Comparison of ENCODE assay signal across 8 cellular contexts in the genomic region with DNA sequence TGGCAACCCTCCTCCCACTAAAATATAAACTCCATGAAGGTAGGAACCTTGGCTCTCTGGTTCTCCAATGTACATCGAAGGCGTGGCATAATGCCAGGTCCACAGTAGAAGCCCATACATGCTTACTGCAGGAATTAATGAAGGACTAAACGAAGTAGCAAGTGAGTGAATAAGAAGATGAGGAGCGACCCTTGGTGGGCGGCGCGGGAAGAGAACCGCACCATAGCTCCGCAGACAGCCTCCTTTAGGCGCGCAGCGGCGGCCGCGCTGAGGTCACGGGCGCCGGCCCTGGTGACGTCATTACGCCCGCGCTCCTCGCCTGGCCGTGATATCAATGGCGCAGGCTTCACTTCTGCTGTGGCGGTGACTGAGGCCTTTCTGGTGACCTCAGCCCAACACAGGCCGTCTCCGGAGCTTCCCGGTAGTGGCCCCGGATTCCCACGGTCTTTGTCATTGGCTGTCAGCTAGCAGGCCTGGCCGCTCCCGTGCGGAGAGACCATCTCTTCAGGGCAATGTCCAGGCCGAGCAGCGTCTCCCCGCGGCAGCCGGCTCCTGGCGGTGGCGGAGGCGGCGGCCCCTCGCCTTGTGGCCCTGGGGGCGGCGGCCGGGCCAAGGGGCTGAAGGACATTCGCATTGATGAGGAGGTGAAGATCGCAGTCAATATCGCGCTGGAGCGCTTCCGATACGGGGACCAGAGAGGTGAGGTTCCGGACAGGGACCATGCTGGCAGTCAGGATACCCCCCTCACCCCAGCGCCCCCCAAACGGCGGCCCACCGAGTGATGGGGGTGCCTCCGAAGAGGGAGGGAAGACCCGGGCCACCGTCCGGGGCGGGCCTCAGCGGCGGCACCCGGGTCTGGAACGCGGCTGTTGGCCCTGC. TPM values are rescaled to one million over a fixed set of nuclear protein-coding genes. Genes with fewer than 3 reads are reported as not detected.
DNase-seq lines count a peak whose midpoint lies in the region; ATAC-seq and TF ChIP-seq lines count a peak whose summit lies in the region.

A gene (plus strand): TSS at position 311 of the 879 bp plus-strand sequence. CDS start 202 bp downstream, at position 513.

- peak within 1 kb of the TSS; percentile 92 for H4K8ac ChIP-seq in trophoblast cell (ENCODE audit: low read depth, low read length)

- H3K4me2 ChIP-seq in SU-DHL-6 (ENCODE audit: low read depth, low read length, poor library complexity, severe bottlenecking) (peak within 1 kb of the TSS; percentile 97), trophoblast cell (ENCODE audit: low read length) (peak within 1 kb of the TSS; percentile 97)

- peak within 1 kb of the TSS; percentile 79 for H4K12ac ChIP-seq in trophoblast cell (ENCODE audit: low read depth, low read length)

- H3K14ac ChIP-seq in trophoblast cell (ENCODE audit: low read length): peak within 1 kb of the TSS; percentile 84

- peak within 1 kb of the TSS; percentile 44 for H2BK5ac ChIP-seq in trophoblast cell (ENCODE audit: low read depth, low read length, poor library complexity)

- H3K9ac ChIP-seq in SU-DHL-6 (ENCODE audit: low read length) (peak within 1 kb of the TSS; percentile 78), trophoblast cell (ENCODE audit: low read length) (peak within 1 kb of the TSS; percentile 79)

- no peak for TF ChIP-seq EP300 in transverse colon (IDR thresholded peaks at IDR 0.05; ENCODE audit: low read depth)

- H2AFZ ChIP-seq in SU-DHL-6 (ENCODE audit: low read depth, low read length, severe bottlenecking) (peak within 1 kb of the TSS; percentile 88), trophoblast cell (ENCODE audit: insufficient read depth, low read length, poor library complexity) (peak within 1 kb of the TSS; percentile 92)

- H3K27me3 ChIP-seq in SU-DHL-6 (ENCODE audit: low read length) (no peaks in the 10 kb centered on the region), trophoblast cell (ENCODE audit: insufficient read depth, low read length) (no peaks in the 10 kb centered on the region), transverse colon (no peaks in the 10 kb centered on the region)

- no CpG with 5 or more reads among the region's 69 CpGs for WGBS in trophoblast cell (ENCODE audit: extremely low coverage, insufficient coverage, insufficient read length)
- 0 to 7% methylated on average over 3 to 37 of the region's 69 CpGs for WGBS in transverse colon (ENCODE audit: low coverage in 1 of 2), 2 donors

- in situ Hi-C loops in transverse colon (cut with MboI; ENCODE audit: low pct_ligation_motif_present in 1 of 4, low pct_unique_long_range_greater_than_20kb in 1 of 4, low sequenced_read_pairs in 3 of 4): loop anchor here in 3 of 4 donors (25.0 kb wide), 1 partner anchor 526 kb away; a partner anchor contains a TSS

- H3K18ac ChIP-seq in trophoblast cell (ENCODE audit: low read length): peak within 1 kb of the TSS; percentile 26

- H3K27ac ChIP-seq in SU-DHL-6 (ENCODE audit: low read depth, low read length): peak within 1 kb of the TSS; percentile 34
- peak within 1 kb of the TSS; percentile 41 for H3K27ac ChIP-seq in trophoblast cell (ENCODE audit: low read depth, low read length)
- H3K27ac ChIP-seq in transverse colon: peak within 1 kb of the TSS; percentile 87 to 94 (median 90)

- H3K79me1 ChIP-seq in trophoblast cell (ENCODE audit: low read length): peaks cover 8% of the 10 kb centered on the region

- H3K36me3 ChIP-seq in SU-DHL-6 (ENCODE audit: low read length) (no peaks in the 10 kb centered on the region; the same call in 1 of the 2 replicates), trophoblast cell (ENCODE audit: control insufficient read depth in 1 of 2, insufficient read depth in 2 of 2, low read length in 2 of 2) (peaks cover 0 to 2% of the 10 kb centered on the region in 2 experiments), transverse colon (peaks cover 0 to 1% (median 0%) of the 10 kb centered on the region in 4 donors)

- H3K79me2 ChIP-seq in SU-DHL-6 (ENCODE audit: insufficient read depth, low read length) (peaks cover 37% of the 10 kb centered on the region), trophoblast cell (ENCODE audit: control insufficient read depth, insufficient read depth, low read length, poor library complexity) (peaks cover 6% of the 10 kb centered on the region)

- intact Hi-C loops in Right ventricle myocardium superior (cut with DNase I): loop anchor here (5.0 to 10.0 kb wide), 3 partner anchors 136 to 516 kb away; no protein-coding TSS in a partner anchor
- intact Hi-C loops in transverse colon (cut with DNase I; ENCODE audit: low total_unique reads): loop anchor here (5.0 to 10.0 kb wide), 2 partner anchors 139 to 516 kb away; no protein-coding TSS in a partner anchor

- no peaks in the 10 kb centered on the region for H4K20me1 ChIP-seq in SU-DHL-6 (ENCODE audit: low read depth, low read length)

- H2BK12ac ChIP-seq in trophoblast cell (ENCODE audit: low read length): no peak within 1 kb of the TSS

- no peak within 1 kb of the TSS for H2AK5ac ChIP-seq in trophoblast cell (ENCODE audit: low read length)

- no peaks in the 10 kb centered on the region for H3K9me2 ChIP-seq in SU-DHL-6 (replicated peaks; ENCODE audit: insufficient read depth, low read length)

- ATAC-seq in HG02610 (IDR thresholded peaks at IDR 0.05; ENCODE audit: unreplicated experiment): peak; percentile 99
- ATAC-seq in Right ventricle myocardium superior (ENCODE audit: poor library complexity): peak; percentile 99

- TF ChIP-seq POLR2A in transverse colon (IDR thresholded peaks at IDR 0.05): peak; percentile 71

- DNase-seq in GM12864 (ENCODE audit: low read depth): peak; percentile 45
- DNase-seq in NCI-H1092 (lab: John Stamatoyannopoulos, UW): peak; percentile 73
- DNase-seq in activated naive CD8-positive, alpha-beta T cell treated with anti-CD3 and anti-CD28 coated beads, Interleukin-2, amount 50 U/mL, for 16 hours (ENCODE audit: low read depth, low spot score): peak; percentile 79
- DNase-seq in Right ventricle myocardium superior: peak; percentile 94
- DNase-seq in trophoblast cell: peak; percentile 93 to 94
- peak; percentile 88 for DNase-seq in transverse colon

- no peaks in the 10 kb centered on the region for H3K9me3 ChIP-seq in SU-DHL-6 (ENCODE audit: insufficient read depth, low read length)
- no peaks in the 10 kb centered on the region for H3K9me3 ChIP-seq in trophoblast cell (ENCODE audit: insufficient read depth, low read depth, low read length)
- no peaks in the 10 kb centered on the region for H3K9me3 ChIP-seq in transverse colon

- H3K23ac ChIP-seq in trophoblast cell (ENCODE audit: low read length): no peak within 1 kb of the TSS

- H2BK120ac ChIP-seq in trophoblast cell (ENCODE audit: insufficient read depth, low read length, poor library complexity): peak within 1 kb of the TSS; percentile 61

- H3K4me1 ChIP-seq in trophoblast cell (ENCODE audit: control insufficient read depth in 1 of 2, insufficient read depth in 2 of 2, low read length in 2 of 2) (peaks cover 0 to 1% of the 10 kb centered on the region in 2 experiments), transverse colon (peaks cover 0 to 25% (median 10%) of the 10 kb centered on the region in 4 donors)

- peak within 1 kb of the TSS; percentile 84 for H4K91ac ChIP-seq in trophoblast cell (ENCODE audit: low read depth, low read length)

- peak within 1 kb of the TSS; percentile 97 for H3K4me3 ChIP-seq in GM12864 (ENCODE audit: low read depth, low read length)
- peak within 1 kb of the TSS; percentile 74 for H3K4me3 ChIP-seq in SU-DHL-6 (ENCODE audit: insufficient read depth, low read length, poor library complexity, severe bottlenecking)
- peak within 1 kb of the TSS; percentile 88 for H3K4me3 ChIP-seq in trophoblast cell (ENCODE audit: low read depth, low read length)
- peak within 1 kb of the TSS; percentile 48 to 83 (median 60) for H3K4me3 ChIP-seq in transverse colon

- H3F3A ChIP-seq in SU-DHL-6 (ENCODE audit: insufficient read depth): peaks cover 6% of the 10 kb centered on the region; the same call in 1 of the 2 replicates

- peak; percentile 21 for TF ChIP-seq CTCF in GM12864 (IDR thresholded peaks at IDR 0.05; ENCODE audit: low read depth, low read length, missing control alignments)
- TF ChIP-seq CTCF in SU-DHL-6 (IDR thresholded peaks at IDR 0.05; ENCODE audit: insufficient read depth, low read length, poor library complexity, severe bottlenecking): no peak
- peak in 4 of 5 experiments; percentile 4 to 38 (median 10) for TF ChIP-seq CTCF in transverse colon (IDR thresholded peaks at IDR 0.05)

- peak within 1 kb of the TSS; percentile 57 for H3K4ac ChIP-seq in trophoblast cell (ENCODE audit: low read depth, low read length)

RNA-seq across cellular contexts. Expression of the gene that starts here (rescaled TPM):
- total RNA-seq in Right ventricle myocardium superior (12.9 TPM), transverse colon (10 to 100 TPM; 23.6 to 35.4 (median 27.6) TPM)
- polyA plus RNA-seq in trophoblast cell (2013): 6.3 and 6.8 TPM in 2 replicates

Comparison
In these comparisons a context has a peak if more than half of its experiments do, and no peak if none do; other contexts are left out.
1. Peak in every context shown above with its lines: DNase-seq, ATAC-seq, H3K4me3 ChIP-seq and H3K27ac ChIP-seq.
2. H3K27ac ChIP-seq: peak in every context shown above with its lines; median percentile 90 in transverse colon; 41 in trophoblast cell; 34 in SU-DHL-6.